9 cellular contexts compared by ENCODE assay signal in genomic region chr19:23974941-23975340, GRCh38.
"Had no signal": no experiment of that assay in that cellular context is flagged by ENCODE, and none has a peak within 500 bp of the region (broad histone marks: within the 10 kb centered on the region; RNA-seq: fewer than 3 reads in every experiment).

No MANE protein-coding gene starts in this region.

- H3K4me1 Mint-ChIP-seq: H9 had no signal

- H3K9ac ChIP-seq: GM23248 had no signal

- H3K9me3 ChIP-seq: HAP-1 had no signal

- H3K4me2 ChIP-seq: GM23338 had no signal

- H3K27ac ChIP-seq: GM23248 had no signal

- H3K4me3 ChIP-seq: GM23248, GM23338, HAP-1 had no signal

- DNase-seq: GM23248, GOT3, H7, H9, HCEC 1CT, HFFc6 had no signal

- H3K4me3 Mint-ChIP-seq: GM23338, H9, HFFc6 had no signal

- H3K36me3 ChIP-seq: HAP-1 had no signal

- H3K4me1 ChIP-seq: HAP-1 had no signal

- H2AFZ ChIP-seq: GM23248, GM23338 had no signal

- H3K27ac Mint-ChIP-seq: GM23338, H9, HFFc6 had no signal

- ATAC-seq: GM23338, HCT116 had no signal
